In genomic region chr11:66421492-66422205, GRCh38 we compare ENCODE assay signal across 1 cellular context.
TF ChIP-seq lines count a peak whose summit lies in the region.

No MANE protein-coding gene starts in this region.

TF ChIP-seq in WTC11, 78 proteins besides CTCF, POLR2A, EP300 and RAD21 (continued from another document):
- TF ChIP-seq TEAD4 (CRISPR knock-in tag; IDR thresholded peaks at IDR 0.05) (peak; percentile 100), FOXJ3 (CRISPR knock-in tag; IDR thresholded peaks at IDR 0.05; ENCODE audit: borderline replicate concordance) (peak; percentile 100), ZNF138 (CRISPR knock-in tag; conservative IDR thresholded peaks at IDR 0.05) (peak; percentile 100), PRDM15 (CRISPR knock-in tag; IDR thresholded peaks at IDR 0.05) (peak; percentile 96), ZNF317 (CRISPR knock-in tag; IDR thresholded peaks at IDR 0.05; ENCODE audit: borderline replicate concordance, low read depth) (peak; percentile 100), NFE2L1 (CRISPR knock-in tag; IDR thresholded peaks at IDR 0.05) (peak; percentile 100), RELA (CRISPR knock-in tag; IDR thresholded peaks at IDR 0.05; ENCODE audit: borderline replicate concordance) (peak; percentile 100), AR (CRISPR knock-in tag; IDR thresholded peaks at IDR 0.05) (peak; percentile 99), ATF1 (CRISPR knock-in tag; IDR thresholded peaks at IDR 0.05) (peak; percentile 100), E2F1 (CRISPR knock-in tag; IDR thresholded peaks at IDR 0.05) (peak; percentile 100), PREB (CRISPR knock-in tag; IDR thresholded peaks at IDR 0.05; ENCODE audit: borderline replicate concordance) (peak; percentile 100), ZNF425 (CRISPR knock-in tag; conservative IDR thresholded peaks at IDR 0.05) (peak; percentile 98), USF2 (CRISPR knock-in tag; IDR thresholded peaks at IDR 0.05) (peak; percentile 92), ATF2 (CRISPR knock-in tag; IDR thresholded peaks at IDR 0.05; ENCODE audit: borderline replicate concordance, low read depth) (peak; percentile 100), ETV6 (CRISPR knock-in tag; IDR thresholded peaks at IDR 0.05) (peak; percentile 100), NR3C1 (CRISPR knock-in tag; conservative IDR thresholded peaks at IDR 0.05; ENCODE audit: low read depth) (peak; percentile 100), IRF1 (CRISPR knock-in tag; IDR thresholded peaks at IDR 0.05) (peak; percentile 100), ZSCAN18 (CRISPR knock-in tag; IDR thresholded peaks at IDR 0.05) (peak; percentile 100), ZMAT4 (CRISPR knock-in tag; IDR thresholded peaks at IDR 0.05) (peak; percentile 79; the same call in 1 of the 2 replicates), GABPB1 (CRISPR knock-in tag; IDR thresholded peaks at IDR 0.05) (peak; percentile 99), NR1H2 (CRISPR knock-in tag; IDR thresholded peaks at IDR 0.05) (peak; percentile 100), ZNF416 (CRISPR knock-in tag; IDR thresholded peaks at IDR 0.05) (peak; percentile 99), CDX4 (CRISPR knock-in tag; IDR thresholded peaks at IDR 0.05; ENCODE audit: borderline replicate concordance) (peak; percentile 82; the same call in 1 of the 2 replicates), CBFB (CRISPR knock-in tag; IDR thresholded peaks at IDR 0.05; ENCODE audit: low read depth) (peak; percentile 100), OVOL2 (CRISPR knock-in tag; IDR thresholded peaks at IDR 0.05; ENCODE audit: borderline replicate concordance) (peak; percentile 87; the same call in 1 of the 2 replicates), FOXP1 (CRISPR knock-in tag; IDR thresholded peaks at IDR 0.05; ENCODE audit: borderline replicate concordance) (peak; percentile 100), TEAD1 (CRISPR knock-in tag; IDR thresholded peaks at IDR 0.05) (peak; percentile 100), ZNF512 (CRISPR knock-in tag; IDR thresholded peaks at IDR 0.05; ENCODE audit: borderline replicate concordance) (peak; percentile 100)
